2 cellular contexts compared by ENCODE assay signal in the genomic region with DNA sequence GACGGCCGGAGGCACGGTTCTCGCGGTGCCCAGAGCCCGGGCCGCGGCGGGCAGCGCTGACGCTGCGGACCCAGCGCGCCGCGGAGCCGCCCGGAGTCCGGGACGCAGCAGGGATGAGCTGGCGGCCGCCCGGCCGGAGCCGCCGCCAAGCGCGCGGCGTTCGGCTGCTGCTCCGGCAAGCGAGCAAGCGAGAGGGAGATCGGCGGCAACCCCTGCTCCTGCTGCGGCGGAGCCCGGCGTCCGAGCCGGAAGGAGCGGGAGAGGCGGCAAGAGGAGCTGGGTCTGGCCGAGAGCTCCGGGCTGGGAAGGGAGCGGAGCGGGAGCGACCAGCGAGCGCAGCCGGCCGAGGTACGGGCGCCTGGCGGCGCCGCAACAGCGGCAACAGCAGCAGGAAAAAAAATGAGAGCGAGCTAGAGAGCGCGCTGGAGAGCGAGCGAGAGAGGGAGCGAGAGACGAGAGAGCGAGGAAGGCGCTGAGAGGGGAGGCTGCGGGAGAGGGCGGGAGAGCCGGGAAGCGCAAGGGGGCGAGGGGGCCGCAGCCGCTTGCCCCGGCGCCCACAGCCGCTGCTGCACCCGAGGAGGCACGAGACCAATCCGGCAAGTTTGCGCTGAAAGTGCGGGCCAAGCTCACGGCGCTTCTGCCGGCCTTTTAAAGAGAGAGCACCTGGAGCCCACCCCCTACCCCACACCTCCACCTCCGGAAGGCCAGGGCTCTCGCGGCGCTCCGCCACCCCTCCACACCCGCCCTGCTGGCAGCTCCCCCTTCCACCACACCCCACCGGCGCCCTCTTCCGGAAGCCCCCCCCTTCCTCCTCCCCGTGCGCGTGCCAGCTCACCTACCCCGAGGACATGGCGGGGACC.
TF ChIP-seq lines count a peak whose summit lies in the region.

No MANE protein-coding gene starts in this region.

TF ChIP-seq in HCT116, 20 proteins besides CTCF, POLR2A, EP300 and RAD21 (continued from another document):
- TF ChIP-seq TCF7L2 (IDR thresholded peaks at IDR 0.05; ENCODE audit: borderline replicate concordance, extremely low read depth, insufficient read depth, insufficient read length) (no peak), EGR1 (IDR thresholded peaks at IDR 0.05; ENCODE audit: low read depth) (no peak), FOSL1 (IDR thresholded peaks at IDR 0.05; ENCODE audit: low read depth) (no peak), SIN3A (IDR thresholded peaks at IDR 0.05; ENCODE audit: low read depth) (no peak), REST (IDR thresholded peaks at IDR 0.05; ENCODE audit: low read depth) (no peak), CBX3 (IDR thresholded peaks at IDR 0.05; ENCODE audit: low read depth) (no peak), ZFX (IDR thresholded peaks at IDR 0.05) (peak; percentile 15; the same call in 1 of the 2 replicates), CEBPB (IDR thresholded peaks at IDR 0.05; ENCODE audit: low read depth) (no peak)

TF ChIP-seq in WTC11, 78 proteins besides CTCF, POLR2A, EP300 and RAD21 (continued from another document):
- TF ChIP-seq HMGXB4 (CRISPR knock-in tag; IDR thresholded peaks at IDR 0.05) (no peak; the same call in none of the 2 replicates), KAT7 (CRISPR knock-in tag; IDR thresholded peaks at IDR 0.05; ENCODE audit: borderline replicate concordance) (peak; percentile 67), ZNF121 (CRISPR knock-in tag; IDR thresholded peaks at IDR 0.05) (0 out of 2 replicates have a peak, but pooled peaks have one; percentile 5), ZNF232 (CRISPR knock-in tag; IDR thresholded peaks at IDR 0.05) (no peak), NR2C2 (CRISPR knock-in tag; IDR thresholded peaks at IDR 0.05) (no peak), FOXK1 (CRISPR knock-in tag; IDR thresholded peaks at IDR 0.05) (0 out of 2 replicates have a peak, but pooled peaks have one; percentile 25), FOXP4 (CRISPR knock-in tag; IDR thresholded peaks at IDR 0.05) (0 out of 2 replicates have a peak, but pooled peaks have one; percentile 5)
- TF ChIP-seq, protein P1, sequence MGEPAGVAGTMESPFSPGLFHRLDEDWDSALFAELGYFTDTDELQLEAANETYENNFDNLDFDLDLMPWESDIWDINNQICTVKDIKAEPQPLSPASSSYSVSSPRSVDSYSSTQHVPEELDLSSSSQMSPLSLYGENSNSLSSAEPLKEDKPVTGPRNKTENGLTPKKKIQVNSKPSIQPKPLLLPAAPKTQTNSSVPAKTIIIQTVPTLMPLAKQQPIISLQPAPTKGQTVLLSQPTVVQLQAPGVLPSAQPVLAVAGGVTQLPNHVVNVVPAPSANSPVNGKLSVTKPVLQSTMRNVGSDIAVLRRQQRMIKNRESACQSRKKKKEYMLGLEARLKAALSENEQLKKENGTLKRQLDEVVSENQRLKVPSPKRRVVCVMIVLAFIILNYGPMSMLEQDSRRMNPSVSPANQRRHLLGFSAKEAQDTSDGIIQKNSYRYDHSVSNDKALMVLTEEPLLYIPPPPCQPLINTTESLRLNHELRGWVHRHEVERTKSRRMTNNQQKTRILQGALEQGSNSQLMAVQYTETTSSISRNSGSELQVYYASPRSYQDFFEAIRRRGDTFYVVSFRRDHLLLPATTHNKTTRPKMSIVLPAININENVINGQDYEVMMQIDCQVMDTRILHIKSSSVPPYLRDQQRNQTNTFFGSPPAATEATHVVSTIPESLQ (CRISPR knock-in tag; IDR thresholded peaks at IDR 0.05), result no peak
- TF ChIP-seq, protein P2, sequence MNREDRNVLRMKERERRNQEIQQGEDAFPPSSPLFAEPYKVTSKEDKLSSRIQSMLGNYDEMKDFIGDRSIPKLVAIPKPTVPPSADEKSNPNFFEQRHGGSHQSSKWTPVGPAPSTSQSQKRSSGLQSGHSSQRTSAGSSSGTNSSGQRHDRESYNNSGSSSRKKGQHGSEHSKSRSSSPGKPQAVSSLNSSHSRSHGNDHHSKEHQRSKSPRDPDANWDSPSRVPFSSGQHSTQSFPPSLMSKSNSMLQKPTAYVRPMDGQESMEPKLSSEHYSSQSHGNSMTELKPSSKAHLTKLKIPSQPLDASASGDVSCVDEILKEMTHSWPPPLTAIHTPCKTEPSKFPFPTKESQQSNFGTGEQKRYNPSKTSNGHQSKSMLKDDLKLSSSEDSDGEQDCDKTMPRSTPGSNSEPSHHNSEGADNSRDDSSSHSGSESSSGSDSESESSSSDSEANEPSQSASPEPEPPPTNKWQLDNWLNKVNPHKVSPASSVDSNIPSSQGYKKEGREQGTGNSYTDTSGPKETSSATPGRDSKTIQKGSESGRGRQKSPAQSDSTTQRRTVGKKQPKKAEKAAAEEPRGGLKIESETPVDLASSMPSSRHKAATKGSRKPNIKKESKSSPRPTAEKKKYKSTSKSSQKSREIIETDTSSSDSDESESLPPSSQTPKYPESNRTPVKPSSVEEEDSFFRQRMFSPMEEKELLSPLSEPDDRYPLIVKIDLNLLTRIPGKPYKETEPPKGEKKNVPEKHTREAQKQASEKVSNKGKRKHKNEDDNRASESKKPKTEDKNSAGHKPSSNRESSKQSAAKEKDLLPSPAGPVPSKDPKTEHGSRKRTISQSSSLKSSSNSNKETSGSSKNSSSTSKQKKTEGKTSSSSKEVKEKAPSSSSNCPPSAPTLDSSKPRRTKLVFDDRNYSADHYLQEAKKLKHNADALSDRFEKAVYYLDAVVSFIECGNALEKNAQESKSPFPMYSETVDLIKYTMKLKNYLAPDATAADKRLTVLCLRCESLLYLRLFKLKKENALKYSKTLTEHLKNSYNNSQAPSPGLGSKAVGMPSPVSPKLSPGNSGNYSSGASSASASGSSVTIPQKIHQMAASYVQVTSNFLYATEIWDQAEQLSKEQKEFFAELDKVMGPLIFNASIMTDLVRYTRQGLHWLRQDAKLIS (CRISPR knock-in tag; IDR thresholded peaks at IDR 0.05; ENCODE audit: borderline replicate concordance), result no peak
- TF ChIP-seq, protein P3, sequence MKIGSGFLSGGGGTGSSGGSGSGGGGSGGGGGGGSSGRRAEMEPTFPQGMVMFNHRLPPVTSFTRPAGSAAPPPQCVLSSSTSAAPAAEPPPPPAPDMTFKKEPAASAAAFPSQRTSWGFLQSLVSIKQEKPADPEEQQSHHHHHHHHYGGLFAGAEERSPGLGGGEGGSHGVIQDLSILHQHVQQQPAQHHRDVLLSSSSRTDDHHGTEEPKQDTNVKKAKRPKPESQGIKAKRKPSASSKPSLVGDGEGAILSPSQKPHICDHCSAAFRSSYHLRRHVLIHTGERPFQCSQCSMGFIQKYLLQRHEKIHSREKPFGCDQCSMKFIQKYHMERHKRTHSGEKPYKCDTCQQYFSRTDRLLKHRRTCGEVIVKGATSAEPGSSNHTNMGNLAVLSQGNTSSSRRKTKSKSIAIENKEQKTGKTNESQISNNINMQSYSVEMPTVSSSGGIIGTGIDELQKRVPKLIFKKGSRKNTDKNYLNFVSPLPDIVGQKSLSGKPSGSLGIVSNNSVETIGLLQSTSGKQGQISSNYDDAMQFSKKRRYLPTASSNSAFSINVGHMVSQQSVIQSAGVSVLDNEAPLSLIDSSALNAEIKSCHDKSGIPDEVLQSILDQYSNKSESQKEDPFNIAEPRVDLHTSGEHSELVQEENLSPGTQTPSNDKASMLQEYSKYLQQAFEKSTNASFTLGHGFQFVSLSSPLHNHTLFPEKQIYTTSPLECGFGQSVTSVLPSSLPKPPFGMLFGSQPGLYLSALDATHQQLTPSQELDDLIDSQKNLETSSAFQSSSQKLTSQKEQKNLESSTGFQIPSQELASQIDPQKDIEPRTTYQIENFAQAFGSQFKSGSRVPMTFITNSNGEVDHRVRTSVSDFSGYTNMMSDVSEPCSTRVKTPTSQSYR (CRISPR knock-in tag; IDR thresholded peaks at IDR 0.05), result peak; percentile 86
